14 cellular contexts compared by ENCODE assay signal in genomic region chr10:101007099-101007711, GRCh38. TPM values are rescaled to one million over a fixed set of nuclear protein-coding genes. Genes with fewer than 3 reads are reported as not detected.
DNase-seq lines count a peak whose midpoint lies in the region; ATAC-seq, FAIRE-seq and TF ChIP-seq lines count a peak whose summit lies in the region.
"Had no signal": no experiment of that assay in that cellular context is flagged by ENCODE, and none has a peak within 500 bp of the region (broad histone marks: within the 10 kb centered on the region; RNA-seq: fewer than 3 reads in every experiment).

No MANE protein-coding gene starts in this region.

- no peaks in the 10 kb centered on the region for H3K27me3 ChIP-seq in K562 (ENCODE audit: control insufficient read depth in 2 of 2, insufficient read depth in 2 of 2, low read length in 2 of 2)
- H3K27me3 ChIP-seq in spleen (replicated peaks in 1 of 7): no peaks in the 10 kb centered on the region
- H3K27me3 ChIP-seq in smooth muscle cell (ENCODE audit: low read depth): no peaks in the 10 kb centered on the region

- H3K9me1 ChIP-seq in K562 (ENCODE audit: control insufficient read depth, insufficient read depth, low read length): no peaks in the 10 kb centered on the region

- POLR2A ChIA-PET in K562 (lab: Yijun Ruan, JAX): interaction anchor here (0.6 to 1.5 kb wide), 4 partner anchors 13 to 105 kb away, joined by 3 read pairs; no protein-coding TSS in a partner anchor

- TF ChIP-seq CTCF in K562 (IDR thresholded peaks at IDR 0.05 in 2 of 3, conservative IDR thresholded peaks at IDR 0.05 in 1 of 3; ENCODE audit: insufficient read depth in 2 of 3, low read depth in 1 of 3, low read length in 3 of 3): no peak
- no peak for TF ChIP-seq CTCF in spleen (IDR thresholded peaks at IDR 0.05 in 8 of 11, conservative IDR thresholded peaks at IDR 0.05 in 3 of 11)
- no peak for TF ChIP-seq CTCF in smooth muscle cell (IDR thresholded peaks at IDR 0.05; ENCODE audit: borderline replicate concordance, insufficient read depth, poor library complexity, severe bottlenecking)

- H4K20me1 ChIP-seq in K562 (replicated peaks; ENCODE audit: control insufficient read depth, insufficient read depth, low read length): no peaks in the 10 kb centered on the region
- H4K20me1 ChIP-seq in smooth muscle cell (ENCODE audit: low read depth): peaks cover 47% of the 10 kb centered on the region

- H3K27ac ChIP-seq in K562 (ENCODE audit: extremely low read depth, low read depth, low read length) (no peak overlapping the region), spleen (peak overlapping the region in 5 of 8 donors; percentile 31 to 51 (median 38)), smooth muscle cell (ENCODE audit: low read depth) (no peak overlapping the region)

- ATAC-seq in K562: no peak
- ATAC-seq: activated CD4-positive, alpha-beta T cell treated with anti-CD3 and anti-CD28 coated beads for 36 hours; activated T-cell treated with anti-CD3 and anti-CD28 coated beads, Interleukin-2, amount 50 U/mL, for 4 hours; effector memory CD8-positive, alpha-beta T cell had no signal

- H3K36me3 ChIP-seq in K562 (ENCODE audit: control insufficient read depth, insufficient read depth, low read length) (peaks cover 43% of the 10 kb centered on the region; the same call in 2 of the 3 replicates), spleen (peaks cover 0 to 54% (median 31%) of the 10 kb centered on the region in 6 donors), smooth muscle cell (ENCODE audit: low read depth) (no peaks in the 10 kb centered on the region)

- 78% methylated on average over 5 of the region's 11 CpGs for WGBS in K562 (ENCODE audit: insufficient coverage, low coverage, missing lambda C conversion rate)
- WGBS in spleen, 5 donors: 48 to 83% (median 67%) methylated on average over 8 to 11 of the region's 11 CpGs
- 94% methylated on average over 11 of the region's 11 CpGs for WGBS in smooth muscle cell (ENCODE audit: low lambda C conversion rate)

- no peaks in the 10 kb centered on the region for H3K9me3 ChIP-seq in K562 (replicated peaks; ENCODE audit: control insufficient read depth, insufficient read depth, low read depth, low read length)
- H3K9me3 ChIP-seq in spleen: no peaks in the 10 kb centered on the region
- H3K9me3 ChIP-seq in smooth muscle cell (replicated peaks; ENCODE audit: low read depth): no peaks in the 10 kb centered on the region

- no peaks in the 10 kb centered on the region for H3F3A ChIP-seq in smooth muscle cell (ENCODE audit: low read depth)

- in situ Hi-C loops in K562 (cut with MboI): no loop called here

- H3K4me3 ChIP-seq in K562 (no peak overlapping the region), spleen (no peak overlapping the region), smooth muscle cell (no peak overlapping the region)

- H3K79me2 ChIP-seq in K562 (ENCODE audit: control insufficient read depth, insufficient read depth, low read length) (peaks cover 9% of the 10 kb centered on the region), smooth muscle cell (ENCODE audit: low read depth) (peaks cover 15% of the 10 kb centered on the region)

- no TSS peak for BruUV-seq in K562 (replicated peaks; lab: Mats Ljungman, UMichigan)

- no peak for TF ChIP-seq EP300 in K562 (IDR thresholded peaks at IDR 0.05; ENCODE audit: low read length)

- CTCF ChIA-PET in K562 (lab: Yijun Ruan, JAX; ENCODE audit: low intra/inter-chr PET ratio): no interaction called here

- H3K4me1 ChIP-seq in K562 (replicated peaks in 1 of 2; ENCODE audit: control insufficient read depth in 2 of 2, insufficient read depth in 2 of 2, low read length in 2 of 2) (peaks cover 8 to 55% of the 10 kb centered on the region in 2 experiments; a peak in 4 of 5 replicates), spleen (peaks cover 0 to 65% (median 16%) of the 10 kb centered on the region in 6 donors), smooth muscle cell (ENCODE audit: low read depth) (no peaks in the 10 kb centered on the region)

- TF ChIP-seq RAD21 in K562 (CRISPR knock-in tag; conservative IDR thresholded peaks at IDR 0.05 in 1 of 2, IDR thresholded peaks at IDR 0.05 in 1 of 2): no peak

- intact Hi-C loops in K562 (cut with micrococcal nuclease) (no loop called here), spleen (cut with DNase I; ENCODE audit: low total_unique reads) (no loop called here)

- FAIRE-seq in K562 (lab: Jason Lieb, UNC): no peak

- TF ChIP-seq POLR2A in K562 (conservative IDR thresholded peaks at IDR 0.05) (no peak), spleen (IDR thresholded peaks at IDR 0.05) (no peak)

- H3K4me2 ChIP-seq in K562 (ENCODE audit: insufficient read depth, low read length) (no peak overlapping the region), smooth muscle cell (no peak overlapping the region)

- no peak overlapping the region for H2AFZ ChIP-seq in K562 (ENCODE audit: low read depth, low read length)
- no peak overlapping the region for H2AFZ ChIP-seq in smooth muscle cell (ENCODE audit: low read depth)

- DNase-seq in H4 (ENCODE audit: low spot score) (peak; percentile 45), K562 (ENCODE audit: extremely low read depth in 1 of 4, low spot score in 3 of 4) (no peak), iris pigment epithelial cell (ENCODE audit: low read depth) (peak; percentile 18), spleen (no peak), NCI-H1694 treated with DMSO at 0.1 percent for 48 hours (lab: John Stamatoyannopoulos, UW) (no peak), smooth muscle cell (lab: John Stamatoyannopoulos, UW; ENCODE audit: unreplicated experiment) (no peak), kidney tubule cell (ENCODE audit: low spot score) (no peak)
- no peak for DNase-seq in stimulated activated CD4-positive, alpha-beta T cell treated with anti-CD3 and anti-CD28 coated beads, Interleukin-12 subunit alpha, Interleukin-12 subunit beta, amount 100 ng/mL, for 4 hours
- DNase-seq: activated CD4-positive, alpha-beta T cell treated with anti-CD3 and anti-CD28 coated beads for 36 hours; activated T-cell treated with anti-CD3 and anti-CD28 coated beads, Interleukin-2, amount 50 U/mL, for 4 hours; amniotic stem cell; effector memory CD8-positive, alpha-beta T cell; NCI-H2081 had no signal

- H3K9ac ChIP-seq in K562 (ENCODE audit: insufficient read depth in 1 of 2, low read depth in 2 of 2, low read length in 2 of 2) (peak overlapping the region in 1 of 2 experiments; percentile 35; a peak in 1 of 4 replicates), smooth muscle cell (ENCODE audit: low read depth) (no peak overlapping the region)

RNA-seq across cellular contexts. Expression of gene LZTS2, which starts 7.6 kb away (rescaled TPM):
- total RNA-seq in H4 (2014; rRNA removed; shearing (Covaris generic)): 24.3 and 26.2 TPM in 2 replicates
- 28.9 and 51.1 TPM in 2 replicates for total RNA-seq in K562 (2011; cell fraction: chromatin; rRNA removed; ENCODE audit: low replicate concordance)
- total RNA-seq in K562 (2011; cell fraction: nucleolus; rRNA removed): 36.8 and 39.7 TPM in 2 replicates
- 26.9 and 34.2 TPM in 2 replicates for total RNA-seq in K562 (2011; cell fraction: nucleoplasm; rRNA removed)
- 27.2 and 31.7 TPM in 2 replicates for total RNA-seq in K562 (2014; rRNA removed)
- 5.4 and 6.4 TPM in 2 replicates for total RNA-seq in K562 (2014; rRNA removed; fragmentation: Illumina TruSeq; extraction: Trizol)
- 18.5 and 19.8 TPM in 2 replicates for total RNA-seq in K562 (2015; rRNA removed; fragmentation: Illumina TruSeq; extraction: Trizol)
- 38.6 and 42.1 TPM in 2 replicates for total RNA-seq in K562 (2021)
- 14.7 and 29.0 TPM in 2 replicates for polyA plus RNA-seq in K562 (2011; rRNA removed)
- polyA plus RNA-seq in K562 (2011; cell fraction: cytosol; rRNA removed): 28.1 and 68.0 TPM in 2 replicates
- polyA plus RNA-seq in K562 (2011; cell fraction: nucleus; rRNA removed): 65.4 and 125 TPM in 2 replicates
- 34.1 and 35.5 TPM in 2 replicates for polyA plus RNA-seq in K562 (2012)
- polyA plus RNA-seq in K562 (2014; fragmentation: Illumina TruSeq; extraction: Trizol): 11.8 and 30.3 TPM in 2 replicates
- under 1 TPM; 0.23 to 0.59 TPM for polyA plus RNA-seq in K562 (2014; fragmentation: Nextera tagmentation; extraction: Ambion mirVana)
- polyA plus RNA-seq in K562 (2014; rRNA removed): 42.5 and 43.7 TPM in 2 replicates
- 8.0 and 8.6 TPM in 2 replicates for polyA minus RNA-seq in K562 (2011; rRNA and poly(A)+ RNA removed)
- 19.6 and 24.0 TPM in 2 replicates for polyA minus RNA-seq in K562 (2011; cell fraction: cytosol; rRNA and poly(A)+ RNA removed)
- polyA minus RNA-seq in K562 (2011; cell fraction: nucleus; rRNA and poly(A)+ RNA removed): 19.8 and 24.9 TPM in 2 replicates
- 10 to 100 TPM; 40.9 to 76.6 (median 56.9) TPM for total RNA-seq in spleen
- 10 to 100 TPM; 21.8 to 55.3 (median 25.9) TPM for polyA plus RNA-seq in spleen
- 54.9 and 57.9 TPM in 2 replicates for total RNA-seq in smooth muscle cell
- polyA plus RNA-seq in smooth muscle cell: 96.2 and 103 TPM in 2 replicates

RNA-seq across cellular contexts. Expression of gene TWNK, which starts 19.9 kb away (rescaled TPM):
- 6.7 and 8.0 TPM in 2 replicates for total RNA-seq in H4 (2014; rRNA removed; shearing (Covaris generic))
- total RNA-seq in K562 (2011; cell fraction: chromatin; rRNA removed; ENCODE audit: low replicate concordance): 20.7 and 34.6 TPM in 2 replicates
- total RNA-seq in K562 (2011; cell fraction: nucleolus; rRNA removed): 16.7 and 19.2 TPM in 2 replicates
- total RNA-seq in K562 (2011; cell fraction: nucleoplasm; rRNA removed): 17.9 and 20.4 TPM in 2 replicates
- total RNA-seq in K562 (2014; rRNA removed) (17.9 and 20.6 TPM in 2 replicates), K562 (2014; rRNA removed; fragmentation: Illumina TruSeq; extraction: Trizol) (16.6 and 18.0 TPM in 2 replicates), K562 (2015; rRNA removed; fragmentation: Illumina TruSeq; extraction: Trizol) (13.6 and 14.3 TPM in 2 replicates), K562 (2021) (19.2 and 24.5 TPM in 2 replicates), spleen (1 to 10 TPM; 5.6 to 9.4 (median 8.5) TPM), smooth muscle cell (2.0 and 2.3 TPM in 2 replicates)
- polyA plus RNA-seq in K562 (2011; rRNA removed) (16.1 and 17.4 TPM in 2 replicates), K562 (2014; fragmentation: Illumina TruSeq; extraction: Trizol) (34.7 and 35.5 TPM in 2 replicates), K562 (2014; fragmentation: Nextera tagmentation; extraction: Ambion mirVana) (10 to 100 TPM; 11.6 to 14.8 TPM), K562 (2014; rRNA removed) (16.6 and 18.9 TPM in 2 replicates), spleen (1 to 10 TPM; 7.4 to 9.9 (median 7.9) TPM), smooth muscle cell (2.5 and 3.9 TPM in 2 replicates)
- 13.8 and 17.6 TPM in 2 replicates for polyA plus RNA-seq in K562 (2011; cell fraction: cytosol; rRNA removed)
- polyA plus RNA-seq in K562 (2011; cell fraction: nucleus; rRNA removed): 13.3 and 19.8 TPM in 2 replicates
- polyA plus RNA-seq in K562 (2012): 10.5 and 24.8 TPM in 2 replicates
- 15.7 and 22.2 TPM in 2 replicates for polyA minus RNA-seq in K562 (2011; rRNA and poly(A)+ RNA removed)
- polyA minus RNA-seq in K562 (2011; cell fraction: cytosol; rRNA and poly(A)+ RNA removed): 8.4 and 13.6 TPM in 2 replicates
- 7.5 and 8.2 TPM in 2 replicates for polyA minus RNA-seq in K562 (2011; cell fraction: nucleus; rRNA and poly(A)+ RNA removed)

RNA-seq across cellular contexts. Expression of gene MRPL43, which starts 19.9 kb away (rescaled TPM):
- 94.3 and 105 TPM in 2 replicates for total RNA-seq in H4 (2014; rRNA removed; shearing (Covaris generic))
- 12.8 and 41.1 TPM in 2 replicates for total RNA-seq in K562 (2011; cell fraction: chromatin; rRNA removed; ENCODE audit: low replicate concordance)
- 39.1 and 47.4 TPM in 2 replicates for total RNA-seq in K562 (2011; cell fraction: nucleolus; rRNA removed)
- 21.9 and 30.8 TPM in 2 replicates for total RNA-seq in K562 (2011; cell fraction: nucleoplasm; rRNA removed)
- total RNA-seq in K562 (2014; rRNA removed) (55.9 and 63.2 TPM in 2 replicates), K562 (2014; rRNA removed; fragmentation: Illumina TruSeq; extraction: Trizol) (20.5 and 21.3 TPM in 2 replicates), K562 (2015; rRNA removed; fragmentation: Illumina TruSeq; extraction: Trizol) (40.0 and 42.5 TPM in 2 replicates), K562 (2021) (47.0 and 48.5 TPM in 2 replicates), spleen (10 to 100 TPM; 38.3 to 55.9 (median 48.4) TPM), smooth muscle cell (59.3 and 89.9 TPM in 2 replicates)
- polyA plus RNA-seq in K562 (2011; rRNA removed) (37.2 and 47.6 TPM in 2 replicates), K562 (2014; fragmentation: Illumina TruSeq; extraction: Trizol) (29.1 and 50.5 TPM in 2 replicates), K562 (2014; fragmentation: Nextera tagmentation; extraction: Ambion mirVana) (10 to 100 TPM; 15.1 to 25.6 TPM), K562 (2014; rRNA removed) (63.7 and 77.5 TPM in 2 replicates), spleen (10 to 100 TPM; 70.4 to 92.4 (median 79.1) TPM), smooth muscle cell (104 and 120 TPM in 2 replicates)
- polyA plus RNA-seq in K562 (2011; cell fraction: cytosol; rRNA removed): 62.0 and 116 TPM in 2 replicates
- 74.2 and 104 TPM in 2 replicates for polyA plus RNA-seq in K562 (2011; cell fraction: nucleus; rRNA removed)
- 58.5 and 65.3 TPM in 2 replicates for polyA plus RNA-seq in K562 (2012)
- polyA minus RNA-seq in K562 (2011; rRNA and poly(A)+ RNA removed): 7.5 and 9.8 TPM in 2 replicates
- 15.6 and 15.7 TPM in 2 replicates for polyA minus RNA-seq in K562 (2011; cell fraction: cytosol; rRNA and poly(A)+ RNA removed)
- polyA minus RNA-seq in K562 (2011; cell fraction: nucleus; rRNA and poly(A)+ RNA removed): 26.4 and 27.4 TPM in 2 replicates

RNA-seq across cellular contexts. Expression of gene PDZD7, which starts 23.7 kb away (rescaled TPM):
- 0.21 and 0.97 TPM in 2 replicates for total RNA-seq in H4 (2014; rRNA removed; shearing (Covaris generic))
- total RNA-seq in K562 (2011; cell fraction: chromatin; rRNA removed; ENCODE audit: low replicate concordance): 0.69 TPM in 1 of 2 replicates, not detected in the other
- total RNA-seq in K562 (2011; cell fraction: nucleolus; rRNA removed): 0.79 and 0.83 TPM in 2 replicates
- 0.44 and 0.46 TPM in 2 replicates for total RNA-seq in K562 (2011; cell fraction: nucleoplasm; rRNA removed)
- 0.16 and 0.23 TPM in 2 replicates for total RNA-seq in K562 (2014; rRNA removed)
- total RNA-seq in K562 (2014; rRNA removed; fragmentation: Illumina TruSeq; extraction: Trizol): 0.04 TPM in 1 of 2 replicates, not detected in the other
- 0.04 and 0.07 TPM in 2 replicates for total RNA-seq in K562 (2015; rRNA removed; fragmentation: Illumina TruSeq; extraction: Trizol)
- 0.09 and 0.29 TPM in 2 replicates for total RNA-seq in K562 (2021)
- 0.24 and 0.28 TPM in 2 replicates for polyA plus RNA-seq in K562 (2011; rRNA removed)
- polyA plus RNA-seq in K562 (2011; cell fraction: cytosol; rRNA removed): 0.15 and 0.57 TPM in 2 replicates
- 0.62 and 0.97 TPM in 2 replicates for polyA plus RNA-seq in K562 (2011; cell fraction: nucleus; rRNA removed)
- polyA plus RNA-seq in K562 (2012): 0.09 and 0.54 TPM in 2 replicates
- 0.04 TPM in 1 of 2 replicates, not detected in the other for polyA plus RNA-seq in K562 (2014; fragmentation: Illumina TruSeq; extraction: Trizol)
- not detected for polyA plus RNA-seq in K562 (2014; fragmentation: Nextera tagmentation; extraction: Ambion mirVana)
- 0.04 and 0.07 TPM in 2 replicates for polyA plus RNA-seq in K562 (2014; rRNA removed)
- polyA minus RNA-seq in K562 (2011; rRNA and poly(A)+ RNA removed): 0.14 TPM in 1 of 2 replicates, not detected in the other
- polyA minus RNA-seq in K562 (2011; cell fraction: cytosol; rRNA and poly(A)+ RNA removed): 0.38 TPM in 1 of 2 replicates, not detected in the other
- polyA minus RNA-seq in K562 (2011; cell fraction: nucleus; rRNA and poly(A)+ RNA removed): 0.44 and 0.67 TPM in 2 replicates
- 1 to 10 TPM in 5 of 7 donors, under 1 TPM in 2; 0.42 to 2.3 (median 1.6) TPM for total RNA-seq in spleen
- polyA plus RNA-seq in spleen: under 1 TPM; 0.17 to 0.77 (median 0.30) TPM
- total RNA-seq in smooth muscle cell: 2.0 and 4.5 TPM in 2 replicates
- polyA plus RNA-seq in smooth muscle cell: 0.93 and 4.2 TPM in 2 replicates
- polyA plus RNA-seq: CD14-positive monocyte had no signal

RNA-seq across cellular contexts. Expression of gene SFXN3, which starts 23.8 kb away (rescaled TPM):
- 35.7 and 35.8 TPM in 2 replicates for total RNA-seq in H4 (2014; rRNA removed; shearing (Covaris generic))
- total RNA-seq in K562 (2011; cell fraction: chromatin; rRNA removed; ENCODE audit: low replicate concordance): 6.0 and 9.2 TPM in 2 replicates
- 3.8 and 5.2 TPM in 2 replicates for total RNA-seq in K562 (2011; cell fraction: nucleolus; rRNA removed)
- 3.7 and 5.1 TPM in 2 replicates for total RNA-seq in K562 (2011; cell fraction: nucleoplasm; rRNA removed)
- total RNA-seq in K562 (2014; rRNA removed) (1.00 and 2.2 TPM in 2 replicates), K562 (2014; rRNA removed; fragmentation: Illumina TruSeq; extraction: Trizol) (0.64 and 0.69 TPM in 2 replicates), K562 (2015; rRNA removed; fragmentation: Illumina TruSeq; extraction: Trizol) (0.58 and 0.68 TPM in 2 replicates), K562 (2021) (1.4 and 1.8 TPM in 2 replicates), spleen (10 to 100 TPM; 35.6 to 70.0 (median 44.3) TPM), smooth muscle cell (79.1 and 86.9 TPM in 2 replicates)
- polyA plus RNA-seq in K562 (2011; rRNA removed) (4.6 and 8.1 TPM in 2 replicates), K562 (2014; fragmentation: Illumina TruSeq; extraction: Trizol) (1.5 and 1.6 TPM in 2 replicates), K562 (2014; fragmentation: Nextera tagmentation; extraction: Ambion mirVana) (under 1 TPM; 0.24 to 0.31 TPM), K562 (2014; rRNA removed) (0.86 and 0.96 TPM in 2 replicates), spleen (10 to 100 TPM in 2 of 3 donors, 1 to 10 TPM in 1; 7.9 to 16.6 (median 10.8) TPM), smooth muscle cell (92.1 and 120 TPM in 2 replicates)
- 5.6 and 7.0 TPM in 2 replicates for polyA plus RNA-seq in K562 (2011; cell fraction: cytosol; rRNA removed)
- polyA plus RNA-seq in K562 (2011; cell fraction: nucleus; rRNA removed): 15.8 and 21.0 TPM in 2 replicates
- 1.6 and 3.3 TPM in 2 replicates for polyA plus RNA-seq in K562 (2012)
- polyA minus RNA-seq in K562 (2011; rRNA and poly(A)+ RNA removed): 5.0 and 5.6 TPM in 2 replicates
- polyA minus RNA-seq in K562 (2011; cell fraction: cytosol; rRNA and poly(A)+ RNA removed): 2.5 and 5.0 TPM in 2 replicates
- 3.4 and 5.2 TPM in 2 replicates for polyA minus RNA-seq in K562 (2011; cell fraction: nucleus; rRNA and poly(A)+ RNA removed)

Comparison
In these comparisons a context has a peak if more than half of its experiments do, and no peak if none do; other contexts are left out.
1. DNase-seq: peak in H4 (single experiment) and iris pigment epithelial cell (single experiment); none in K562 (0 of 4), spleen (single experiment), NCI-H1694 treated with DMSO at 0.1 percent for 48 hours (single experiment), stimulated activated CD4-positive, alpha-beta T cell treated with anti-CD3 and anti-CD28 coated beads, Interleukin-12 subunit alpha, Interleukin-12 subunit beta, amount 100 ng/mL, for 4 hours (single experiment), smooth muscle cell (single experiment) and kidney tubule cell (single experiment).
2. H3K27ac ChIP-seq: peak in spleen (5 of 8); none in K562 (single experiment) and smooth muscle cell (single experiment).